ENCODE assay signal across 27 cellular contexts in the genomic region with DNA sequence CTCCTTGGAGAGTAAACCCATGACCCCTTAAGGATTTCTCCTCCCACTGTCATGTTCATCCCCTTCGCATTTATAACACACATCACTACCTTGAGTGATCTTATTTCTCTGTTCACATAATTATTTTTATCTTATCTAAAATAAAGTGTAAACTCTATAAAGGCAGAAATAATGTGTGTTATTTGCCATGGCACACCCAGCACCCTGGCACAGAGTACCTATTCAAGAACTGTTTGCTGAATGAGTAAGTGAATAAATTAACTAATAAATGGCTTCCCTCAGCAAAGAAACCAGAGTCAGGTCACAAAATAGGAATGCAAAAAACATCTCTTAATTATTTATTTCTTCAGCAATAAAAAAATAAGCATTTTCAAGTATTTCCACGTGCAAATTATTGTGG.
"Had no signal": no experiment of that assay in that cellular context is flagged by ENCODE, and none has a peak within 500 bp of the region (broad histone marks: within the 10 kb centered on the region; RNA-seq: fewer than 3 reads in every experiment).

No MANE protein-coding gene starts in this region.

- H3K36me3 Mint-ChIP-seq: stimulated activated effector memory CD8-positive, alpha-beta T cell treated with anti-CD3 and anti-CD28 coated beads, Interleukin-12 subunit alpha, Interleukin-12 subunit beta, amount 100 ng/mL, for 72 hours; stimulated activated memory B cell treated with anti-CD40 and anti-IgM and Interleukin-4, amounts not matched to agents 10 μg/mL and 1 μg/mL and 100 μg/mL, for 72 hours; stimulated activated naive B cell treated with anti-CD40 and anti-IgM and Interleukin-4, amounts not matched to agents 10 μg/mL and 1 μg/mL and 100 μg/mL, for 72 hours; type B pancreatic cell had no signal

- H3K9me3 ChIP-seq: suprapubic skin, testis, thoracic aorta, thyroid gland, tibial artery, tibial nerve, transverse colon, upper lobe of left lung, upper lobe of right lung, uterus, vagina had no signal

- H3K27ac Mint-ChIP-seq: stimulated activated effector memory CD8-positive, alpha-beta T cell treated with anti-CD3 and anti-CD28 coated beads, Interleukin-12 subunit alpha, Interleukin-12 subunit beta, amount 100 ng/mL, for 72 hours; stimulated activated memory B cell treated with anti-CD40 and anti-IgM and Interleukin-4, amounts not matched to agents 10 μg/mL and 1 μg/mL and 100 μg/mL, for 72 hours; stimulated activated naive B cell treated with anti-CD40 and anti-IgM and Interleukin-4, amounts not matched to agents 10 μg/mL and 1 μg/mL and 100 μg/mL, for 72 hours; stimulated activated naive CD8-positive, alpha-beta T cell treated with anti-CD3 and anti-CD28 coated beads, Interleukin-15, amount 100 ng/mL, for 72 hours; stimulated activated naive CD8-positive, alpha-beta T cell treated with anti-CD3 and anti-CD28 coated beads, Interleukin-15, Interleukin-2, amounts not matched to agents 100 ng/mL and 50 ng/mL, for 24 hours; type B pancreatic cell had no signal

- H3K4me1 ChIP-seq: suprapubic skin, testis, thyroid gland, tibial artery, tibial nerve, transverse colon, upper lobe of left lung, upper lobe of right lung, uterus, vagina had no signal

- ATAC-seq: stimulated activated effector memory CD8-positive, alpha-beta T cell treated with anti-CD3 and anti-CD28 coated beads, Interleukin-12 subunit alpha, Interleukin-12 subunit beta, amount 100 ng/mL, for 72 hours; stimulated activated memory B cell treated with anti-CD40 and anti-IgM and Interleukin-4, amounts not matched to agents 10 μg/mL and 1 μg/mL and 100 μg/mL, for 72 hours; stimulated activated naive B cell treated with anti-CD40 and anti-IgM and Interleukin-4, amounts not matched to agents 10 μg/mL and 1 μg/mL and 100 μg/mL, for 72 hours; stimulated activated naive CD8-positive, alpha-beta T cell treated with anti-CD3 and anti-CD28 coated beads, Interleukin-15, amount 100 ng/mL, for 72 hours; stimulated activated naive CD8-positive, alpha-beta T cell treated with anti-CD3 and anti-CD28 coated beads, Interleukin-15, Interleukin-2, amounts not matched to agents 100 U/mL and 50 U/mL, for 24 hours; upper lobe of right lung had no signal

- H3K27ac ChIP-seq: suprapubic skin, testis, thoracic aorta, thyroid gland, tibial artery, tibial nerve, transverse colon, upper lobe of left lung, upper lobe of right lung, uterus, vagina had no signal

- H3K4me3 Mint-ChIP-seq: stimulated activated effector memory CD8-positive, alpha-beta T cell treated with anti-CD3 and anti-CD28 coated beads, Interleukin-12 subunit alpha, Interleukin-12 subunit beta, amount 100 ng/mL, for 72 hours; stimulated activated memory B cell treated with anti-CD40 and anti-IgM and Interleukin-4, amounts not matched to agents 10 μg/mL and 1 μg/mL and 100 μg/mL, for 72 hours; stimulated activated naive B cell treated with anti-CD40 and anti-IgM and Interleukin-4, amounts not matched to agents 10 μg/mL and 1 μg/mL and 100 μg/mL, for 72 hours; stimulated activated naive CD8-positive, alpha-beta T cell treated with anti-CD3 and anti-CD28 coated beads, Interleukin-15, amount 100 ng/mL, for 72 hours; stimulated activated naive CD8-positive, alpha-beta T cell treated with anti-CD3 and anti-CD28 coated beads, Interleukin-15, Interleukin-2, amounts not matched to agents 100 ng/mL and 50 ng/mL, for 24 hours; type B pancreatic cell had no signal

- H3K4me3 ChIP-seq: suprapubic skin, testis, thoracic aorta, thyroid gland, tibial artery, tibial nerve, transverse colon, upper lobe of left lung, upper lobe of right lung, uterus, vagina had no signal

- H3K27me3 Mint-ChIP-seq: stimulated activated memory B cell treated with anti-CD40 and anti-IgM and Interleukin-4, amounts not matched to agents 10 μg/mL and 1 μg/mL and 100 μg/mL, for 72 hours; stimulated activated naive B cell treated with anti-CD40 and anti-IgM and Interleukin-4, amounts not matched to agents 10 μg/mL and 1 μg/mL and 100 μg/mL, for 72 hours; stimulated activated naive CD8-positive, alpha-beta T cell treated with anti-CD3 and anti-CD28 coated beads, Interleukin-15, amount 100 ng/mL, for 72 hours; stimulated activated naive CD8-positive, alpha-beta T cell treated with anti-CD3 and anti-CD28 coated beads, Interleukin-15, Interleukin-2, amounts not matched to agents 100 ng/mL and 50 ng/mL, for 24 hours; type B pancreatic cell had no signal

- H3K27me3 ChIP-seq: suprapubic skin, testis, thyroid gland, tibial artery, tibial nerve, transverse colon, upper lobe of left lung, upper lobe of right lung, uterus, vagina had no signal

- H3K36me3 ChIP-seq: suprapubic skin, thoracic aorta, thyroid gland, tibial artery, tibial nerve, transverse colon, upper lobe of left lung, upper lobe of right lung, uterus, vagina had no signal

- H3K4me1 Mint-ChIP-seq: stimulated activated effector memory CD8-positive, alpha-beta T cell treated with anti-CD3 and anti-CD28 coated beads, Interleukin-12 subunit alpha, Interleukin-12 subunit beta, amount 100 ng/mL, for 72 hours; stimulated activated memory B cell treated with anti-CD40 and anti-IgM and Interleukin-4, amounts not matched to agents 10 μg/mL and 1 μg/mL and 100 μg/mL, for 72 hours; stimulated activated naive B cell treated with anti-CD40 and anti-IgM and Interleukin-4, amounts not matched to agents 10 μg/mL and 1 μg/mL and 100 μg/mL, for 72 hours; stimulated activated naive CD8-positive, alpha-beta T cell treated with anti-CD3 and anti-CD28 coated beads, Interleukin-15, amount 100 ng/mL, for 72 hours had no signal

- H3K9me3 Mint-ChIP-seq: stimulated activated effector memory CD8-positive, alpha-beta T cell treated with anti-CD3 and anti-CD28 coated beads, Interleukin-12 subunit alpha, Interleukin-12 subunit beta, amount 100 ng/mL, for 72 hours; stimulated activated memory B cell treated with anti-CD40 and anti-IgM and Interleukin-4, amounts not matched to agents 10 μg/mL and 1 μg/mL and 100 μg/mL, for 72 hours; stimulated activated naive B cell treated with anti-CD40 and anti-IgM and Interleukin-4, amounts not matched to agents 10 μg/mL and 1 μg/mL and 100 μg/mL, for 72 hours; stimulated activated naive CD8-positive, alpha-beta T cell treated with anti-CD3 and anti-CD28 coated beads, Interleukin-15, amount 100 ng/mL, for 72 hours; stimulated activated naive CD8-positive, alpha-beta T cell treated with anti-CD3 and anti-CD28 coated beads, Interleukin-15, Interleukin-2, amounts not matched to agents 100 ng/mL and 50 ng/mL, for 24 hours; type B pancreatic cell had no signal

- DNase-seq: stimulated activated CD4-positive, alpha-beta T cell treated with anti-CD3 and anti-CD28 coated beads, Interleukin-2, amount 100 ng/mL, for 48 hours; stimulated activated CD4-positive, alpha-beta T cell treated with anti-CD3 and anti-CD28 coated beads, Interleukin-4, amount 100 ng/mL, for 1 hour; stimulated activated CD4-positive, alpha-beta T cell treated with anti-CD3 and anti-CD28 coated beads, Interleukin-4, amount 100 ng/mL, for 24 hours; stimulated activated CD4-positive, alpha-beta T cell treated with anti-CD3 and anti-CD28 coated beads, Interleukin-4, amount 100 ng/mL, for 4 hours; stimulated activated CD8-positive, alpha-beta memory T cell treated with anti-CD3 and anti-CD28 coated beads, Interleukin-4, amount 100 ng/mL, for 48 hours; stimulated activated naive B cell treated with anti-CD40 and anti-IgM and Interleukin-4, amounts not matched to agents 10 μg/mL and 1 μg/mL and 100 μg/mL, for 72 hours; stimulated activated naive CD4-positive, alpha-beta T cell; stimulated activated naive CD4-positive, alpha-beta T cell treated with Interleukin-2 at 50 U/mL for 16 hours; stimulated activated naive CD8-positive, alpha-beta T cell treated with anti-CD3 and anti-CD28 coated beads, Interleukin-15, amount 100 ng/mL, for 72 hours; stimulated activated naive CD8-positive, alpha-beta T cell treated with anti-CD3 and anti-CD28 coated beads, Interleukin-15, Interleukin-2, amounts not matched to agents 100 U/mL and 50 U/mL, for 24 hours; substantia nigra; testis; thyroid gland; tibial artery; transverse colon; trophoblast cell; upper lobe of left lung; upper lobe of right lung; uterus had no signal
